Comparison of ENCODE assay signal across 1 cellular context in the genomic region with DNA sequence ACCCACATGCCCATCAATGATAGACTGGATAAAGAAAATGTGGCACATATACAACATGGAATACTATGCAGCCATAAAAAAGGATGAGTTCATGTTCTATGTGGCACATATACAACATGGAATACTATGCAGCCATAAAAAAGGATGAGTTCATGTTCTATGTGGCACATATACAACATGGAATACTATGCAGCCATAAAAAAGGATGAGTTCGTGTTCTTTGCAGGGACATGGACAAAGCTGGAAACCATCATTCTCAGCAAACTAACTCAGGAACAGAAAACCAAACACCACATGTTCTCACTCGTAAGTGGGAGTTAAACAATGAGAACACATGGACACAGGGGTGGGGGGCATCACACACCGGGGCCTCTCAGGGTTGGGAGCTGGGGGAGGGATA.
A peak's percentile ranks its signal among the peaks of the same experiment; 100 is the strongest.
TF ChIP-seq lines count a peak whose summit lies in the region.

No MANE protein-coding gene starts in this region.

TF ChIP-seq in HEK293, 187 proteins besides CTCF, POLR2A, EP300 and RAD21 (continued from another document):
- TF ChIP-seq, protein P1, sequence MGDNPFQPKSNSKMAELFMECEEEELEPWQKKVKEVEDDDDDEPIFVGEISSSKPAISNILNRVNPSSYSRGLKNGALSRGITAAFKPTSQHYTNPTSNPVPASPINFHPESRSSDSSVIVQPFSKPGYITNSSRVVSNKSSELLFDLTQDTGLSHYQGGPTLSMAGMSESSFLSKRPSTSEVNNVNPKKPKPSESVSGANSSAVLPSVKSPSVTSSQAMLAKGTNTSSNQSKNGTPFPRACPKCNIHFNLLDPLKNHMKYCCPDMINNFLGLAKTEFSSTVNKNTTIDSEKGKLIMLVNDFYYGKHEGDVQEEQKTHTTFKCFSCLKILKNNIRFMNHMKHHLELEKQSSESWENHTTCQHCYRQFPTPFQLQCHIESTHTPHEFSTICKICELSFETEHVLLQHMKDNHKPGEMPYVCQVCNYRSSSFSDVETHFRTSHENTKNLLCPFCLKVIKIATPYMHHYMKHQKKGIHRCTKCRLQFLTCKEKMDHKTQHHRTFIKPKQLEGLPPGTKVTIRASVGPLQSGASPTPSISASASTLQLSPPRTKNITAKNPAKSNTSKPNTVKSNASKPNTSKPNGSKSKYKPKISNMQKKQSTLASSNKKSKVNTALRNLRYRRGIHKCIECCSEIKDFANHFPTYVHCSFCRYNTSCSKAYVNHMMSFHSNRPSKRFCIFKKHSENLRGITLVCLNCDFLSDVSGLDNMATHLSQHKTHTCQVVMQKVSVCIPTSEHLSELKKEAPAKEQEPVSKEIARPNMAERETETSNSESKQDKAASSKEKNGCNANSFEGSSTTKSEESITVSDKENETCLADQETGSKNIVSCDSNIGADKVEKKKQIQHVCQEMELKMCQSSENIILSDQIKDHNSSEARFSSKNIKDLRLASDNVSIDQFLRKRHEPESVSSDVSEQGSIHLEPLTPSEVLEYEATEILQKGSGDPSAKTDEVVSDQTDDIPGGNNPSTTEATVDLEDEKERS (tag by site-specific recombination; IDR thresholded peaks at IDR 0.05): 0 out of 2 replicates have a peak, but pooled peaks have one; percentile 36
